In genomic region chr9:69633716-69634115, GRCh38 we compare ENCODE assay signal across 22 cellular contexts. TPM values are rescaled to one million over a fixed set of nuclear protein-coding genes. Genes with fewer than 3 reads are reported as not detected.
DNase-seq lines count a peak whose midpoint lies in the region; ATAC-seq and TF ChIP-seq lines count a peak whose summit lies in the region.
"Had no signal": no experiment of that assay in that cellular context is flagged by ENCODE, and none has a peak within 500 bp of the region (broad histone marks: within the 10 kb centered on the region; RNA-seq: fewer than 3 reads in every experiment).

No MANE protein-coding gene starts in this region.

- H3K9me3 ChIP-seq in MG63, result no peaks in the 10 kb centered on the region

- no peaks in the 10 kb centered on the region for H3K36me3 ChIP-seq in MG63

- DNase-seq in NCI-H345 treated with DMSO at 0.1 percent for 48 hours (lab: John Stamatoyannopoulos, UW; ENCODE audit: unreplicated experiment), result no peak
- no peak for DNase-seq in MG63
- DNase-seq: CD4-positive, alpha-beta T cell; DMS153; GDM1; H7; HFFc6; KBM-7; MV-4-11; NCI-H1694 treated with DMSO at 0.1 percent for 48 hours; NCI-H2107; NCI-H524; NCI-H82; OCI-M1; Right ventricle myocardium superior had no signal

- no peaks in the 10 kb centered on the region for H3K27me3 ChIP-seq in MG63

- peak; percentile 62 for ATAC-seq in GM18508 (IDR thresholded peaks at IDR 0.05; ENCODE audit: insufficient read depth, unreplicated experiment)
- peak; percentile 61 for ATAC-seq in GM19324 (IDR thresholded peaks at IDR 0.05; ENCODE audit: low FRiP score, unreplicated experiment)
- ATAC-seq in HG02938 (IDR thresholded peaks at IDR 0.05; ENCODE audit: unreplicated experiment), result peak; percentile 60
- ATAC-seq in HG03378 (IDR thresholded peaks at IDR 0.05; ENCODE audit: unreplicated experiment), result peak; percentile 68
- no peak for ATAC-seq in HG03045 (IDR thresholded peaks at IDR 0.05; ENCODE audit: unreplicated experiment)
- ATAC-seq in SK-N-SH treated with all-trans-retinoic acid at 6 μM for 48 hours, result no peak
- ATAC-seq: HepG2 had no signal

- no peak overlapping the region for H3K4me3 ChIP-seq in MG63

TF ChIP-seq in SK-N-SH treated with all-trans-retinoic acid at 6 μM for 48 hours, 23 proteins besides CTCF, POLR2A, EP300 and RAD21:
- TF ChIP-seq ZNF565 (CRISPR knock-in tag; conservative IDR thresholded peaks at IDR 0.05; ENCODE audit: low read depth) (no peak), ZNF8 (CRISPR knock-in tag; IDR thresholded peaks at IDR 0.05) (no peak), ZFP3 (CRISPR knock-in tag; IDR thresholded peaks at IDR 0.05) (no peak), TOX (CRISPR knock-in tag; IDR thresholded peaks at IDR 0.05; ENCODE audit: borderline replicate concordance) (no peak), GLIS3 (CRISPR knock-in tag; IDR thresholded peaks at IDR 0.05) (no peak), ZFP30 (CRISPR knock-in tag; IDR thresholded peaks at IDR 0.05) (no peak), CREB5 (CRISPR knock-in tag; IDR thresholded peaks at IDR 0.05; ENCODE audit: low read depth) (no peak), RARB (CRISPR knock-in tag; IDR thresholded peaks at IDR 0.05) (no peak)
- TF ChIP-seq, protein P1, sequence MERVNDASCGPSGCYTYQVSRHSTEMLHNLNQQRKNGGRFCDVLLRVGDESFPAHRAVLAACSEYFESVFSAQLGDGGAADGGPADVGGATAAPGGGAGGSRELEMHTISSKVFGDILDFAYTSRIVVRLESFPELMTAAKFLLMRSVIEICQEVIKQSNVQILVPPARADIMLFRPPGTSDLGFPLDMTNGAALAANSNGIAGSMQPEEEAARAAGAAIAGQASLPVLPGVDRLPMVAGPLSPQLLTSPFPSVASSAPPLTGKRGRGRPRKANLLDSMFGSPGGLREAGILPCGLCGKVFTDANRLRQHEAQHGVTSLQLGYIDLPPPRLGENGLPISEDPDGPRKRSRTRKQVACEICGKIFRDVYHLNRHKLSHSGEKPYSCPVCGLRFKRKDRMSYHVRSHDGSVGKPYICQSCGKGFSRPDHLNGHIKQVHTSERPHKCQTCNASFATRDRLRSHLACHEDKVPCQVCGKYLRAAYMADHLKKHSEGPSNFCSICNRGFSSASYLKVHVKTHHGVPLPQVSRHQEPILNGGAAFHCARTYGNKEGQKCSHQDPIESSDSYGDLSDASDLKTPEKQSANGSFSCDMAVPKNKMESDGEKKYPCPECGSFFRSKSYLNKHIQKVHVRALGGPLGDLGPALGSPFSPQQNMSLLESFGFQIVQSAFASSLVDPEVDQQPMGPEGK (CRISPR knock-in tag; IDR thresholded peaks at IDR 0.05; ENCODE audit: borderline replicate concordance), result no peak
- TF ChIP-seq, protein P2, sequence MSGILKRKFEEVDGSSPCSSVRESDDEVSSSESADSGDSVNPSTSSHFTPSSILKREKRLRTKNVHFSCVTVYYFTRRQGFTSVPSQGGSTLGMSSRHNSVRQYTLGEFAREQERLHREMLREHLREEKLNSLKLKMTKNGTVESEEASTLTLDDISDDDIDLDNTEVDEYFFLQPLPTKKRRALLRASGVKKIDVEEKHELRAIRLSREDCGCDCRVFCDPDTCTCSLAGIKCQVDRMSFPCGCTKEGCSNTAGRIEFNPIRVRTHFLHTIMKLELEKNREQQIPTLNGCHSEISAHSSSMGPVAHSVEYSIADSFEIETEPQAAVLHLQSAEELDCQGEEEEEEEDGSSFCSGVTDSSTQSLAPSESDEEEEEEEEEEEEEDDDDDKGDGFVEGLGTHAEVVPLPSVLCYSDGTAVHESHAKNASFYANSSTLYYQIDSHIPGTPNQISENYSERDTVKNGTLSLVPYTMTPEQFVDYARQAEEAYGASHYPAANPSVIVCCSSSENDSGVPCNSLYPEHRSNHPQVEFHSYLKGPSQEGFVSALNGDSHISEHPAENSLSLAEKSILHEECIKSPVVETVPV (CRISPR knock-in tag; IDR thresholded peaks at IDR 0.05), result no peak
- TF ChIP-seq, protein P3, sequence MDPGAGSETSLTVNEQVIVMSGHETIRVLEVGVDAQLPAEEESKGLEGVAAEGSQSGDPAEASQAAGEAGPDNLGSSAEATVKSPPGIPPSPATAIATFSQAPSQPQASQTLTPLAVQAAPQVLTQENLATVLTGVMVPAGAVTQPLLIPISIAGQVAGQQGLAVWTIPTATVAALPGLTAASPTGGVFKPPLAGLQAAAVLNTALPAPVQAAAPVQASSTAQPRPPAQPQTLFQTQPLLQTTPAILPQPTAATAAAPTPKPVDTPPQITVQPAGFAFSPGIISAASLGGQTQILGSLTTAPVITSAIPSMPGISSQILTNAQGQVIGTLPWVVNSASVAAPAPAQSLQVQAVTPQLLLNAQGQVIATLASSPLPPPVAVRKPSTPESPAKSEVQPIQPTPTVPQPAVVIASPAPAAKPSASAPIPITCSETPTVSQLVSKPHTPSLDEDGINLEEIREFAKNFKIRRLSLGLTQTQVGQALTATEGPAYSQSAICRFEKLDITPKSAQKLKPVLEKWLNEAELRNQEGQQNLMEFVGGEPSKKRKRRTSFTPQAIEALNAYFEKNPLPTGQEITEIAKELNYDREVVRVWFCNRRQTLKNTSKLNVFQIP (CRISPR knock-in tag; IDR thresholded peaks at IDR 0.05; ENCODE audit: borderline replicate concordance, low read depth), result no peak

RNA-seq across cellular contexts. Expression of gene APBA1, which starts 38.5 kb away (rescaled TPM):
- total RNA-seq in MG63 (2014; rRNA removed; shearing (Covaris generic); ENCODE audit: low replicate concordance), result under 0.01 TPM in 1 of 2 replicates, not detected in the other

Comparison
In these comparisons a context has a peak if more than half of its experiments do, and no peak if none do; other contexts are left out.
1. ATAC-seq: peak in GM18508 (single experiment), GM19324 (single experiment), HG02938 (single experiment) and HG03378 (single experiment); none in HG03045 (single experiment) and SK-N-SH treated with all-trans-retinoic acid at 6 μM for 48 hours (single experiment).